In the genomic region with DNA sequence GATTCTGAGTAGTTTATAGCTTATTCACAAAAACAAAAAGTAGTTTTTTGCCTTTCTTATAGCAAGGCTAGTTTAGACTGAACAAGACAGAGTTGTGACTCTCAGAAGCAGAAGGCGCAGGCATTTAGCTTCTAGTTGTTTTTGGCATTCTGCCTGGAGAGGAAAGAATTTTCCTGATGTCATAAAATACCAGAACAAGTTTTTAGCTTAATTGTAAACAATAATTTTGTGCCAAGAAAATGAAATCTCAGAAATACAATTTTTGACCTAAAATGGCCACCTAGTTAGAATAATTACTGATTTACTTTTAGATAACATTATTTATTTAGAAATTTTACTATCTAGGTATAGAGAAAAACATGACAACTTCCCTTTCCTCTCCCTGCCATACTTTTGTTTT, we compare ENCODE assay signal across 8 cellular contexts. TPM values are rescaled to one million over a fixed set of nuclear protein-coding genes. Genes with fewer than 3 reads are reported as not detected.
DNase-seq lines count a peak whose midpoint lies in the region; FAIRE-seq and TF ChIP-seq lines count a peak whose summit lies in the region.

No MANE protein-coding gene starts in this region.

- CTCF ChIA-PET in Caco-2 (lab: Charles Lee): no interaction called here

- H3K36me3 ChIP-seq in Caco-2 (ENCODE audit: control insufficient read depth, insufficient read depth, low read length) (no peaks in the 10 kb centered on the region), WERI-Rb-1 (no peaks in the 10 kb centered on the region)

- POLR2A ChIA-PET in Caco-2 (lab: Charles Lee): no interaction called here

- H3K27ac ChIP-seq in WERI-Rb-1: no peak overlapping the region

- H3K36me3 Mint-ChIP-seq in Caco-2 (ENCODE audit: insufficient read depth, unreplicated experiment): peaks cover 10% of the 10 kb centered on the region

- no peaks in the 10 kb centered on the region for H3K27me3 ChIP-seq in Caco-2 (replicated peaks; ENCODE audit: control insufficient read depth, insufficient read depth, low read length)
- no peaks in the 10 kb centered on the region for H3K27me3 ChIP-seq in WERI-Rb-1 (ENCODE audit: insufficient read depth, low read depth, severe bottlenecking)

- no peak overlapping the region for H3K27ac Mint-ChIP-seq in Caco-2 (ENCODE audit: unreplicated experiment)

- DNase-seq in Caco-2 (no peak), KBM-7 (peak; percentile 67), WERI-Rb-1 (no peak), fibroblast of the aortic adventitia (ENCODE audit: low read depth) (peak; percentile 96), non-pigmented ciliary epithelial cell (ENCODE audit: low read depth) (peak; percentile 77), GM12891 (ENCODE audit: insufficient read length, low spot score) (no peak), GM13977 (ENCODE audit: low spot score) (no peak), HuH-7 (ENCODE audit: low spot score) (no peak)

- no peaks in the 10 kb centered on the region for H3K9me3 ChIP-seq in Caco-2
- no peaks in the 10 kb centered on the region for H3K9me3 ChIP-seq in WERI-Rb-1 (ENCODE audit: severe bottlenecking)

- H3K4me3 Mint-ChIP-seq in Caco-2 (ENCODE audit: unreplicated experiment): peak overlapping the region; percentile 79

- no peaks in the 10 kb centered on the region for H3K27me3 Mint-ChIP-seq in Caco-2 (ENCODE audit: insufficient read depth, unreplicated experiment)

- no peaks in the 10 kb centered on the region for H3K4me1 ChIP-seq in Caco-2

- in situ Hi-C loops in KBM-7 (cut with MboI; ENCODE audit: low pct_unique_long_range_greater_than_20kb, low sequenced_read_pairs): no loop called here
- in situ Hi-C loops in GM13977 (cut with MboI; ENCODE audit: low pct_unique_long_range_greater_than_20kb, low sequenced_read_pairs, unreplicated experiment): no loop called here

- H3K4me3 ChIP-seq in Caco-2 (ENCODE audit: low read depth, low read length): peak overlapping the region; percentile 16
- peak overlapping the region; percentile 56 for H3K4me3 ChIP-seq in WERI-Rb-1 (ENCODE audit: low read depth, low read length)
- H3K4me3 ChIP-seq in fibroblast of the aortic adventitia (ENCODE audit: low read depth, low read length): peak overlapping the region; percentile 68

- no peak for TF ChIP-seq POLR2A in GM12891 (IDR thresholded peaks at IDR 0.05; ENCODE audit: low read depth, low read length)

- H3K9me3 Mint-ChIP-seq in Caco-2 (ENCODE audit: unreplicated experiment): no peaks in the 10 kb centered on the region

- FAIRE-seq in GM12891 (lab: Jason Lieb, UNC): no peak

- intact Hi-C loops in Caco-2 (cut with micrococcal nuclease; ENCODE audit: unreplicated experiment): no loop called here

- no peaks in the 10 kb centered on the region for H3K4me1 Mint-ChIP-seq in Caco-2 (ENCODE audit: low read depth, unreplicated experiment)

- TF ChIP-seq CTCF in Caco-2 (IDR thresholded peaks at IDR 0.05; ENCODE audit: insufficient read depth in 1 of 2, low read depth in 1 of 2, low read length in 1 of 2, severe bottlenecking in 1 of 2, unreplicated experiment in 1 of 2) (no peak), WERI-Rb-1 (IDR thresholded peaks at IDR 0.05; ENCODE audit: low read depth, low read length) (no peak), fibroblast of the aortic adventitia (IDR thresholded peaks at IDR 0.05; ENCODE audit: insufficient read depth, low read length) (no peak), GM13977 (IDR thresholded peaks at IDR 0.05; ENCODE audit: extremely low read depth, insufficient read depth, missing control alignments) (no peak)

- BruUV-seq in Caco-2 (replicated peaks; lab: Mats Ljungman, UMichigan): no TSS peak

TF ChIP-seq in GM12891, 5 proteins besides CTCF, POLR2A, EP300 and RAD21:
- TF ChIP-seq POU2F2 (IDR thresholded peaks at IDR 0.05; ENCODE audit: low read depth, low read length): no peak
- TF ChIP-seq POLR2AphosphoS5 (IDR thresholded peaks at IDR 0.05; ENCODE audit: low read depth, low read length): no peak
- no peak for TF ChIP-seq SPI1 (IDR thresholded peaks at IDR 0.05; ENCODE audit: low read depth, low read length)
- no peak for TF ChIP-seq PAX5 (IDR thresholded peaks at IDR 0.05; ENCODE audit: insufficient read depth, low read length, severe bottlenecking)
- TF ChIP-seq TAF1 (IDR thresholded peaks at IDR 0.05; ENCODE audit: low read depth, low read length): no peak

RNA-seq across cellular contexts. Expression of a gene that starts 1.0 kb away (rescaled TPM):
- total RNA-seq in Caco-2 (2022) (5.4 and 6.5 TPM in 2 replicates), fibroblast of the aortic adventitia (ENCODE audit: low replicate concordance) (42.0 and 52.7 TPM in 2 replicates)
- polyA plus RNA-seq in GM12891 (2012; ENCODE audit: low read depth, missing spikeins): 7.4 TPM

RNA-seq across cellular contexts. Expression of a gene that starts 26.9 kb away (rescaled TPM):
- total RNA-seq in Caco-2 (2022): 90.1 and 92.6 TPM in 2 replicates
- 32.4 and 87.7 TPM in 2 replicates for total RNA-seq in fibroblast of the aortic adventitia (ENCODE audit: low replicate concordance)
- polyA plus RNA-seq in GM12891 (2012; ENCODE audit: low read depth, missing spikeins): 120 TPM

RNA-seq across cellular contexts. Expression of a gene that starts 40.0 kb away (rescaled TPM):
- total RNA-seq in Caco-2 (2022) (4.3 and 4.4 TPM in 2 replicates), fibroblast of the aortic adventitia (ENCODE audit: low replicate concordance) (0.63 and 0.74 TPM in 2 replicates)
- polyA plus RNA-seq in GM12891 (2012; ENCODE audit: low read depth, missing spikeins): 0.86 TPM

Comparison
In these comparisons a context has a peak if more than half of its experiments do, and no peak if none do; other contexts are left out.
1. DNase-seq: peak in KBM-7 (single experiment), fibroblast of the aortic adventitia (single experiment) and non-pigmented ciliary epithelial cell (single experiment); none in Caco-2 (0 of 2), WERI-Rb-1 (single experiment), GM12891 (single experiment), GM13977 (single experiment) and HuH-7 (single experiment).
2. H3K4me3 ChIP-seq: peak in every context shown above with its lines; median percentile 68 in fibroblast of the aortic adventitia; 56 in WERI-Rb-1; 16 in Caco-2.